In genomic region chr19:524062-524674, GRCh38 we compare ENCODE assay signal across 15 cellular contexts. TPM values are rescaled to one million over a fixed set of nuclear protein-coding genes. Genes with fewer than 3 reads are reported as not detected.
DNase-seq lines count a peak whose midpoint lies in the region; ATAC-seq and TF ChIP-seq lines count a peak whose summit lies in the region.
"Had no signal": no experiment of that assay in that cellular context is flagged by ENCODE, and none has a peak within 500 bp of the region (broad histone marks: within the 10 kb centered on the region; RNA-seq: fewer than 3 reads in every experiment).

No MANE protein-coding gene starts in this region.

- H3K27ac Mint-ChIP-seq in activated naive CD8-positive, alpha-beta T cell treated with anti-CD3 and anti-CD28 coated beads, Interleukin-2, amount 50 U/mL, for 24 hours: no peak overlapping the region
- H3K27ac Mint-ChIP-seq in neural progenitor cell: no peak overlapping the region
- H3K27ac Mint-ChIP-seq: activated T-helper 1 cell treated with anti-CD3 and anti-CD28 coated beads, Interleukin-12 subunit alpha, Interleukin-12 subunit beta, Interleukin-2, Interleukin-4 antibody, amounts not matched to agents 30 ng/mL and 10 ng/mL and 1 ng/mL, durations not matched to agents 14 hours and 24 hours and 36 hours had no signal

- H2BK5ac ChIP-seq in mesenchymal stem cell (ENCODE audit: low read depth, low read length, poor library complexity, severe bottlenecking): no peak overlapping the region

- WGBS in mesenchymal stem cell: 80% methylated on average over 29 of the region's 29 CpGs
- WGBS in prostate gland: 57% methylated on average over 27 of the region's 29 CpGs

- H2BK15ac ChIP-seq in mesenchymal stem cell (ENCODE audit: low read depth, poor library complexity, severe bottlenecking): no peak overlapping the region

- H3K4me1 Mint-ChIP-seq in activated naive CD8-positive, alpha-beta T cell treated with anti-CD3 and anti-CD28 coated beads, Interleukin-2, amount 50 U/mL, for 24 hours: peaks cover 3% of the 10 kb centered on the region
- H3K4me1 Mint-ChIP-seq in neural progenitor cell: peaks cover 30% of the 10 kb centered on the region

- H3K4me1 ChIP-seq in HEK293 (ENCODE audit: control insufficient read depth, insufficient read depth, low read length) (no peaks in the 10 kb centered on the region), mesenchymal stem cell (ENCODE audit: control insufficient read depth, insufficient read depth, low read depth, low read length) (peaks cover 9% of the 10 kb centered on the region), prostate gland (replicated peaks) (no peaks in the 10 kb centered on the region), neural progenitor cell (peaks cover 7% of the 10 kb centered on the region)
- H3K4me1 ChIP-seq: HAP-1 had no signal

- intact Hi-C loops in prostate gland (cut with DNase I): no loop called here

- H4K91ac ChIP-seq in mesenchymal stem cell (ENCODE audit: low read length): peak overlapping the region; percentile 48

- H2AFZ ChIP-seq in mesenchymal stem cell (ENCODE audit: low read depth, low read length): no peak overlapping the region
- H2AFZ ChIP-seq in neural progenitor cell (replicated peaks): no peak overlapping the region

- H3K36me3 ChIP-seq in HEK293 (ENCODE audit: control insufficient read depth in 2 of 2, insufficient read depth in 1 of 2, low read length in 2 of 2): no peaks in the 10 kb centered on the region
- H3K36me3 ChIP-seq in mesenchymal stem cell (ENCODE audit: control insufficient read depth in 1 of 2, insufficient read depth in 2 of 2, low read depth in 1 of 2, low read length in 2 of 2): peaks cover 7 to 26% of the 10 kb centered on the region in 2 experiments
- H3K36me3 ChIP-seq in prostate gland: no peaks in the 10 kb centered on the region
- H3K36me3 ChIP-seq in neural progenitor cell: no peaks in the 10 kb centered on the region
- H3K36me3 ChIP-seq: HAP-1 had no signal

- no peak overlapping the region for H3K4me3 Mint-ChIP-seq in activated naive CD8-positive, alpha-beta T cell treated with anti-CD3 and anti-CD28 coated beads, Interleukin-2, amount 50 U/mL, for 24 hours
- H3K4me3 Mint-ChIP-seq in neural progenitor cell: no peak overlapping the region
- H3K4me3 Mint-ChIP-seq: activated T-helper 1 cell treated with anti-CD3 and anti-CD28 coated beads, Interleukin-12 subunit alpha, Interleukin-12 subunit beta, Interleukin-2, Interleukin-4 antibody, amounts not matched to agents 30 ng/mL and 10 ng/mL and 1 ng/mL, durations not matched to agents 14 hours and 24 hours and 36 hours had no signal

- no peak overlapping the region for H2AK5ac ChIP-seq in mesenchymal stem cell (ENCODE audit: low read length, severe bottlenecking)

- H2BK120ac ChIP-seq in mesenchymal stem cell (ENCODE audit: low read depth, low read length): no peak overlapping the region

- H3K9ac ChIP-seq in mesenchymal stem cell (ENCODE audit: low read length) (peak overlapping the region; percentile 54), neural progenitor cell (no peak overlapping the region)

- H3K4me2 ChIP-seq in mesenchymal stem cell (ENCODE audit: low read length, poor library complexity, severe bottlenecking): peak overlapping the region; percentile 10
- no peak overlapping the region for H3K4me2 ChIP-seq in neural progenitor cell

- peaks cover 9% of the 10 kb centered on the region for H3F3A ChIP-seq in neural progenitor cell (ENCODE audit: low read depth)

- H3K79me1 ChIP-seq in mesenchymal stem cell (replicated peaks; ENCODE audit: low read length, poor library complexity, severe bottlenecking): no peaks in the 10 kb centered on the region

- no peaks in the 10 kb centered on the region for H3K9me3 ChIP-seq in HEK293 (ENCODE audit: control insufficient read depth, insufficient read depth, low read depth, low read length)
- H3K9me3 ChIP-seq in mesenchymal stem cell (ENCODE audit: control insufficient read depth, low read length): no peaks in the 10 kb centered on the region
- no peaks in the 10 kb centered on the region for H3K9me3 ChIP-seq in prostate gland
- no peaks in the 10 kb centered on the region for H3K9me3 ChIP-seq in neural progenitor cell (ENCODE audit: low read depth)
- H3K9me3 ChIP-seq: HAP-1 had no signal

- H2BK12ac ChIP-seq in mesenchymal stem cell (ENCODE audit: low read length in 2 of 2): peak overlapping the region in 1 of 2 experiments; percentile 42

- H3K79me2 ChIP-seq in neural progenitor cell (ENCODE audit: low read depth): no peaks in the 10 kb centered on the region

- peak overlapping the region in 1 of 2 experiments; percentile 2 for H3K14ac ChIP-seq in mesenchymal stem cell (ENCODE audit: low read length in 2 of 2)

- CTCF ChIA-PET in HEK293 (lab: Yijun Ruan, JAX): interaction anchor here (0.9 to 1.3 kb wide), 3 partner anchors 13 to 62 kb away, joined by 3 to 4 read pairs (median 3); no protein-coding TSS in a partner anchor

- no peaks in the 10 kb centered on the region for H3K36me3 Mint-ChIP-seq in activated naive CD8-positive, alpha-beta T cell treated with anti-CD3 and anti-CD28 coated beads, Interleukin-2, amount 50 U/mL, for 24 hours (ENCODE audit: low read depth)
- peaks cover 10% of the 10 kb centered on the region for H3K36me3 Mint-ChIP-seq in neural progenitor cell

- H3K9me3 Mint-ChIP-seq in activated naive CD8-positive, alpha-beta T cell treated with anti-CD3 and anti-CD28 coated beads, Interleukin-2, amount 50 U/mL, for 24 hours: no peaks in the 10 kb centered on the region
- H3K9me3 Mint-ChIP-seq in neural progenitor cell: peaks cover 3% of the 10 kb centered on the region
- H3K9me3 Mint-ChIP-seq: activated T-helper 1 cell treated with anti-CD3 and anti-CD28 coated beads, Interleukin-12 subunit alpha, Interleukin-12 subunit beta, Interleukin-2, Interleukin-4 antibody, amounts not matched to agents 30 ng/mL and 10 ng/mL and 1 ng/mL, durations not matched to agents 14 hours and 24 hours and 36 hours had no signal

- peak overlapping the region; percentile 76 for H4K8ac ChIP-seq in mesenchymal stem cell (ENCODE audit: low read length)

- H3K27ac ChIP-seq in HEK293 (ENCODE audit: extremely low read depth, low read depth, low read length): no peak overlapping the region
- no peak overlapping the region for H3K27ac ChIP-seq in mesenchymal stem cell (ENCODE audit: low read length, poor library complexity, severe bottlenecking)
- no peak overlapping the region for H3K27ac ChIP-seq in prostate gland
- no peak overlapping the region for H3K27ac ChIP-seq in neural progenitor cell
- H3K27ac ChIP-seq: 22Rv1 had no signal

- TF ChIP-seq POLR2A in prostate gland (IDR thresholded peaks at IDR 0.05): no peak

- peaks cover 0 to 13% of the 10 kb centered on the region in 2 experiments for H3K27me3 ChIP-seq in mesenchymal stem cell (ENCODE audit: control insufficient read depth in 1 of 2, insufficient read depth in 1 of 2, low read length in 2 of 2)
- H3K27me3 ChIP-seq in prostate gland (replicated peaks; ENCODE audit: insufficient read depth): no peaks in the 10 kb centered on the region
- peaks cover 23% of the 10 kb centered on the region for H3K27me3 ChIP-seq in neural progenitor cell

- no peak for TF ChIP-seq CTCF in HEK293 (tag by site-specific recombination; IDR thresholded peaks at IDR 0.05)
- TF ChIP-seq CTCF in prostate gland (IDR thresholded peaks at IDR 0.05): no peak
- TF ChIP-seq CTCF in neural progenitor cell (IDR thresholded peaks at IDR 0.05): no peak

- H3K4me3 ChIP-seq in HEK293 (ENCODE audit: low read depth, low read length) (no peak overlapping the region), mesenchymal stem cell (ENCODE audit: insufficient read depth in 1 of 2, low read depth in 1 of 2, low read length in 2 of 2) (no peak overlapping the region), prostate gland (no peak overlapping the region), neural progenitor cell (no peak overlapping the region)
- H3K4me3 ChIP-seq: HAP-1 had no signal

- DNase-seq in DMS 273 (lab: John Stamatoyannopoulos, UW; ENCODE audit: unreplicated experiment) (peak; percentile 55), DMS 273 treated with DMSO at 0.1 percent for 48 hours (lab: John Stamatoyannopoulos, UW) (no peak), mesenchymal stem cell (peak; percentile 29), prostate gland (ENCODE audit: low spot score) (no peak), neural progenitor cell (ENCODE audit: low spot score) (no peak)
- DNase-seq in activated naive CD8-positive, alpha-beta T cell treated with anti-CD3 and anti-CD28 coated beads, Interleukin-2, amount 50 U/mL, for 24 hours: no peak
- no peak for DNase-seq in activated CD4-positive, alpha-beta T cell treated with anti-CD3 and anti-CD28 coated beads, Interleukin-2, amount 50 U/mL, for 1 hour
- DNase-seq: activated CD4-positive, CD25-positive, alpha-beta regulatory T cell; NCI-H2227 treated with DMSO at 0.1 percent for 48 hours; SIG-M5 had no signal

- no peak overlapping the region for H3K23ac ChIP-seq in mesenchymal stem cell (ENCODE audit: low read length in 2 of 2)

- POLR2A ChIA-PET in HEK293 (lab: Yijun Ruan, JAX): interaction anchor here (0.7 to 0.9 kb wide), 2 partner anchors 8 to 16 kb away, joined by 4 read pairs; no protein-coding TSS in a partner anchor

- H3K18ac ChIP-seq in mesenchymal stem cell (ENCODE audit: low read depth in 1 of 2, low read length in 2 of 2): peak overlapping the region in 1 of 2 experiments; percentile 25

- peak; percentile 28 for ATAC-seq in activated naive CD8-positive, alpha-beta T cell treated with anti-CD3 and anti-CD28 coated beads, Interleukin-2, amount 50 U/mL, for 24 hours

- peak overlapping the region; percentile 15 to 73 for H3K4ac ChIP-seq in mesenchymal stem cell (ENCODE audit: low read depth in 1 of 2, low read length in 2 of 2)

- H4K20me1 ChIP-seq in neural progenitor cell (ENCODE audit: low read depth): no peaks in the 10 kb centered on the region

- H3K27me3 Mint-ChIP-seq in activated naive CD8-positive, alpha-beta T cell treated with anti-CD3 and anti-CD28 coated beads, Interleukin-2, amount 50 U/mL, for 24 hours: peaks cover 4% of the 10 kb centered on the region
- H3K27me3 Mint-ChIP-seq in neural progenitor cell (ENCODE audit: insufficient read depth, low read depth): peaks cover 4% of the 10 kb centered on the region

RNA-seq across cellular contexts. Expression of gene CDC34, which starts 7.4 kb away (rescaled TPM):
- 82.8 TPM for polyA plus RNA-seq in mesenchymal stem cell (2013, experiment 1 of 2)
- 82.0 TPM for polyA plus RNA-seq in mesenchymal stem cell (2013, experiment 2 of 2)
- total RNA-seq in prostate gland (100 to 1,000 TPM in 1 of 2 donors, 10 to 100 TPM in 1; 93.4 to 159 TPM), neural progenitor cell (ENCODE audit: low replicate concordance) (42.5 and 92.6 TPM in 2 replicates)

RNA-seq across cellular contexts. Expression of gene TPGS1, which starts 16.9 kb away (rescaled TPM):
- 10.3 TPM for polyA plus RNA-seq in mesenchymal stem cell (2013, experiment 1 of 2)
- polyA plus RNA-seq in mesenchymal stem cell (2013, experiment 2 of 2): 9.3 TPM
- 10 to 100 TPM; 90.0 to 94.9 TPM for total RNA-seq in prostate gland
- 9.4 and 31.1 TPM in 2 replicates for total RNA-seq in neural progenitor cell (ENCODE audit: low replicate concordance)

RNA-seq across cellular contexts. Expression of gene GZMM, which starts 19.7 kb away (rescaled TPM):
- polyA plus RNA-seq in mesenchymal stem cell (2013, experiment 1 of 2): not detected
- polyA plus RNA-seq in mesenchymal stem cell (2013, experiment 2 of 2): 0.07 TPM
- total RNA-seq in prostate gland: under 1 TPM in 1 of 2 donors, not detected in 1; 0.68 TPM
- not detected in 2 replicates for total RNA-seq in neural progenitor cell (ENCODE audit: low replicate concordance)

RNA-seq across cellular contexts. Expression of gene MADCAM1, which starts 27.9 kb away (rescaled TPM):
- polyA plus RNA-seq in mesenchymal stem cell (2013, experiment 1 of 2): 0.29 TPM
- 0.23 TPM for polyA plus RNA-seq in mesenchymal stem cell (2013, experiment 2 of 2)
- total RNA-seq in prostate gland: under 1 TPM; 0.80 to 0.91 TPM
- 0.09 TPM in 1 of 2 replicates, not detected in the other for total RNA-seq in neural progenitor cell (ENCODE audit: low replicate concordance)
- total RNA-seq: mononuclear cell had no signal

RNA-seq across cellular contexts. Expression of gene BSG, which starts 48.2 kb away (rescaled TPM):
- 617 TPM for polyA plus RNA-seq in mesenchymal stem cell (2013, experiment 1 of 2)
- polyA plus RNA-seq in mesenchymal stem cell (2013, experiment 2 of 2): 607 TPM
- total RNA-seq in prostate gland (1,000 to 10,000 TPM in 1 of 2 donors, 100 to 1,000 TPM in 1; 557 to 1,261 TPM), neural progenitor cell (ENCODE audit: low replicate concordance) (330 and 913 TPM in 2 replicates)

Comparison
In these comparisons a context has a peak if more than half of its experiments do, and no peak if none do; other contexts are left out.
1. DNase-seq: peak in DMS 273 (single experiment) and mesenchymal stem cell (single experiment); none in DMS 273 treated with DMSO at 0.1 percent for 48 hours (single experiment), activated naive CD8-positive, alpha-beta T cell treated with anti-CD3 and anti-CD28 coated beads, Interleukin-2, amount 50 U/mL, for 24 hours (single experiment), prostate gland (single experiment), neural progenitor cell (single experiment) and activated CD4-positive, alpha-beta T cell treated with anti-CD3 and anti-CD28 coated beads, Interleukin-2, amount 50 U/mL, for 1 hour (single experiment).